ENCODE assay signal across 8 cellular contexts in genomic region chr17:81927653-81928496, GRCh38. TPM values are rescaled to one million over a fixed set of nuclear protein-coding genes. Genes with fewer than 3 reads are reported as not detected.
DNase-seq lines count a peak whose midpoint lies in the region; ATAC-seq and TF ChIP-seq lines count a peak whose summit lies in the region.

Gene MAFG (minus strand): TSS chr17:81927735. CDS start chr17:81923185, 4,550 bp downstream.

- H3K27me3 Mint-ChIP-seq in activated T-cell treated with anti-CD3 and anti-CD28 coated beads, Interleukin-2, amount 50 U/mL, for 24 hours, result peaks cover 11% of the 10 kb centered on the region

- H3K9ac ChIP-seq in KMS-11, result peak within 1 kb of the TSS; percentile 85

- H3K4me1 ChIP-seq in KMS-11 (ENCODE audit: low read depth, poor library complexity, severe bottlenecking) (peaks cover 38% of the 10 kb centered on the region), muscle layer of duodenum (ENCODE audit: control insufficient read depth in 1 of 2, insufficient read depth in 2 of 2, low read length in 2 of 2) (peaks cover 13 to 46% of the 10 kb centered on the region in 2 donors)

- peak; percentile 51 for ATAC-seq in GM21619 (IDR thresholded peaks at IDR 0.05; ENCODE audit: unreplicated experiment)
- ATAC-seq in esophagus mucosa, result peak; percentile 38

- H3K9me3 Mint-ChIP-seq in activated T-cell treated with anti-CD3 and anti-CD28 coated beads, Interleukin-2, amount 50 U/mL, for 24 hours, result no peaks in the 10 kb centered on the region

- peaks cover 13% of the 10 kb centered on the region for H3K36me3 Mint-ChIP-seq in activated T-cell treated with anti-CD3 and anti-CD28 coated beads, Interleukin-2, amount 50 U/mL, for 24 hours (ENCODE audit: low read depth)

- H3K79me2 ChIP-seq in KMS-11 (ENCODE audit: insufficient read depth, low read depth), result peaks cover 43% of the 10 kb centered on the region

- H3K4me3 ChIP-seq in KMS-11 (IDR thresholded peaks at IDR 0.05; ENCODE audit: insufficient read depth, low read depth, low read length) (no peak within 1 kb of the TSS), muscle layer of duodenum (ENCODE audit: low read depth in 1 of 2, low read length in 2 of 2) (peak within 1 kb of the TSS; percentile 53 to 92)

- DNase-seq in DMS153 (lab: John Stamatoyannopoulos, UW), result peak; percentile 69
- DNase-seq in activated T-cell treated with anti-CD3 and anti-CD28 coated beads, Interleukin-2, amount 50 U/mL, for 24 hours, result peak; percentile 93
- DNase-seq in stimulated activated CD8-positive, alpha-beta memory T cell treated with anti-CD3 and anti-CD28 coated beads, Interleukin-7, amount 100 ng/mL, for 4 hours (ENCODE audit: low read depth in 2 of 2), result peak; percentile 77 to 86

- peak within 1 kb of the TSS; percentile 89 for H3K4me3 Mint-ChIP-seq in activated T-cell treated with anti-CD3 and anti-CD28 coated beads, Interleukin-2, amount 50 U/mL, for 24 hours

- no peaks in the 10 kb centered on the region for H4K20me1 ChIP-seq in KMS-11 (ENCODE audit: insufficient read depth)

- H3K27ac ChIP-seq in KMS-11 (peak within 1 kb of the TSS; percentile 95), muscle layer of duodenum (ENCODE audit: low read length) (peak within 1 kb of the TSS; percentile 80)

- peaks cover 33% of the 10 kb centered on the region for H3K4me1 Mint-ChIP-seq in activated T-cell treated with anti-CD3 and anti-CD28 coated beads, Interleukin-2, amount 50 U/mL, for 24 hours (ENCODE audit: low read depth)

- peak; percentile 46 for TF ChIP-seq CTCF in KMS-11 (conservative IDR thresholded peaks at IDR 0.05; ENCODE audit: low read depth, low read length)

- no peaks in the 10 kb centered on the region for H3K36me3 ChIP-seq in KMS-11 (ENCODE audit: insufficient read depth)
- peaks cover 0 to 13% of the 10 kb centered on the region in 2 donors for H3K36me3 ChIP-seq in muscle layer of duodenum (ENCODE audit: control insufficient read depth in 1 of 2, insufficient read depth in 2 of 2, low read length in 2 of 2)

- H3K27ac Mint-ChIP-seq in activated T-cell treated with anti-CD3 and anti-CD28 coated beads, Interleukin-2, amount 50 U/mL, for 24 hours, result peak within 1 kb of the TSS; percentile 91

- no peaks in the 10 kb centered on the region for H3K27me3 ChIP-seq in KMS-11 (ENCODE audit: insufficient read depth, low read depth)
- no peaks in the 10 kb centered on the region for H3K27me3 ChIP-seq in muscle layer of duodenum (ENCODE audit: low read depth, low read length)

- H3K4me2 ChIP-seq in KMS-11, result peak within 1 kb of the TSS; percentile 100

- peak within 1 kb of the TSS; percentile 86 for H2AFZ ChIP-seq in KMS-11 (ENCODE audit: low read depth)

- no peaks in the 10 kb centered on the region for H3K9me3 ChIP-seq in muscle layer of duodenum (ENCODE audit: control insufficient read depth in 1 of 2, low read length in 2 of 2)

TF ChIP-seq in PFSK-1, 5 proteins besides CTCF, POLR2A, EP300 and RAD21:
- TF ChIP-seq TAF1 (IDR thresholded peaks at IDR 0.05; ENCODE audit: borderline replicate concordance, insufficient read depth, low read length) (no peak), POLR2AphosphoS5 (IDR thresholded peaks at IDR 0.05; ENCODE audit: low read depth, low read length) (peak; percentile 60; the same call in 1 of the 2 replicates), SIN3A (IDR thresholded peaks at IDR 0.05; ENCODE audit: borderline replicate concordance, insufficient read depth, low read length) (peak; percentile 82; the same call in 1 of the 2 replicates)

RNA-seq across cellular contexts. Expression of gene MAFG, which starts in this region (rescaled TPM):
- 98.7 TPM for polyA plus RNA-seq in PFSK-1 (2012; ENCODE audit: insufficient read length, low read depth)
- total RNA-seq in esophagus mucosa, result 12.3 TPM
